ENCODE assay signal across 8 cellular contexts in the genomic region with DNA sequence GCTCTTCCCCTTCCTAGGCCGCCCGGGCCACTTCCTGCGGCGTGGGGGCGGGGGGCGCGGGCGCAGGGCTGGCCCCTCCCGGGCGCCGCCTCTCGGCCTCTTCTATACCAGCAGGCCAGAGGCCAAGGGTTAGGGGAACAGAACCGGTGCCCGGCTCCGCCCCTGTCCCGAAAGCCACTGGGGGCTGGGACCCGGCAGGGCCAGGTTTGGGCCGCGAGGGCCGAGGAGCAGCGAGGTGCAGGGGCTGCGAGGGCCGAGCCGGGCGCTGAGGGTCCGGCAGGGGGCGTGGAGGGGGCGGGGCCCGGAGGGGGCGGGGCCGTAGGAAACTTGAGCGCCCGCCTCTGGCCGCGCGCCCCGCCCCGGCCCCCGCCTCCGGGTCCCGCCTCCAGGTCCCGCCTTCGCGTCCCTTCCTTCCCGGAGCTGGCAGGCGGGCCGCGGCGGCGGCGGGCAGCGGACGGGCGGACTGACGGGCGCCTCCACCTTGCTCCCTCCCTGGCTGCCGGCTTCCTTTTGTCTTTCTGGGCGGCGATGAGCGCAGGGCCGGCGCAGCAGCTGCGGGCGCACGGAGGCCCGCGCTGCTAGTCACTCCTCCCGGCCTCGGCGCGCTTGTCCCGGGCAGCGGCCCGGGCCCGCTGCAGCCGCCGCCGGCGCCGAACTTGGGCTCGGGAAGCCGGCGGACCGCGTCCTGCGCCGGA. TPM values are rescaled to one million over a fixed set of nuclear protein-coding genes. Genes with fewer than 3 reads are reported as not detected.
DNase-seq lines count a peak whose midpoint lies in the region; ATAC-seq and TF ChIP-seq lines count a peak whose summit lies in the region.

HPCAL1 (plus strand) TSS at position 426 of the 695 bp plus-strand sequence. CDS start 116,854 bp downstream, outside the sequence.

- POLR2A ChIA-PET in A673 (lab: Charles Lee; ENCODE audit: low non-redundant PET), result no interaction called here

- H3K36me3 Mint-ChIP-seq in central memory CD8-positive, alpha-beta T cell (ENCODE audit: insufficient read depth), result peaks cover 2% of the 10 kb centered on the region

- no peak within 1 kb of the TSS for H3K27ac ChIP-seq in A673 (ENCODE audit: low read depth, low read length, poor library complexity, severe bottlenecking)

- no peaks in the 10 kb centered on the region for H3K27me3 Mint-ChIP-seq in central memory CD8-positive, alpha-beta T cell

- ATAC-seq in GM18517 (IDR thresholded peaks at IDR 0.05; ENCODE audit: unreplicated experiment), result peak; percentile 77
- peak; percentile 70 for ATAC-seq in HG03039 (IDR thresholded peaks at IDR 0.05; ENCODE audit: unreplicated experiment)
- ATAC-seq in central memory CD8-positive, alpha-beta T cell (replicated peaks; ENCODE audit: extremely low read depth, poor library complexity, severe bottlenecking), result peak; percentile 70

- no peaks in the 10 kb centered on the region for H3K27me3 ChIP-seq in A673 (replicated peaks; ENCODE audit: insufficient read depth, low read depth, low read length, poor library complexity)

- BruUV-seq in A673 (replicated peaks; lab: Mats Ljungman, UMichigan), result no TSS peak

- peak; percentile 45; the same call in 1 of the 2 replicates for TF ChIP-seq CTCF in A673 (conservative IDR thresholded peaks at IDR 0.05; ENCODE audit: low read depth, low read length)

- DNase-seq in A673 (ENCODE audit: low spot score), result peak; percentile 82
- peak; percentile 95 for DNase-seq in NCI-H2196 (lab: John Stamatoyannopoulos, UW; ENCODE audit: unreplicated experiment)
- DNase-seq in activated CD4-positive, CD25-positive, alpha-beta regulatory T cell (lab: John Stamatoyannopoulos, UW), result peak; percentile 66 to 77 (median 73)
- peak; percentile 73 to 76 for DNase-seq in central memory CD8-positive, alpha-beta T cell (ENCODE audit: low spot score in 2 of 2)
- peak; percentile 98 for DNase-seq in islet precursor cell
- DNase-seq in stimulated activated CD4-positive, alpha-beta T cell treated with anti-CD3 and anti-CD28 coated beads, Interleukin-15, amount 100 ng/mL, for 1 hour (ENCODE audit: low read depth in 1 of 2, low spot score in 1 of 2), result peak; percentile 68 to 73

- no peaks in the 10 kb centered on the region for H3K9me3 Mint-ChIP-seq in central memory CD8-positive, alpha-beta T cell

- H3K4me1 ChIP-seq in A673 (ENCODE audit: insufficient read depth, low read length, poor library complexity, severe bottlenecking), result peaks cover 14% of the 10 kb centered on the region

- CTCF ChIA-PET in A673 (lab: Charles Lee), result interaction anchor here (1.1 kb wide), 1 partner anchor 106 kb away, joined by 4 read pairs; no protein-coding TSS in a partner anchor

- H3K4me3 Mint-ChIP-seq in central memory CD8-positive, alpha-beta T cell, result peak within 1 kb of the TSS; percentile 94

- H3K36me3 ChIP-seq in A673 (ENCODE audit: insufficient read depth, low read length, poor library complexity, severe bottlenecking), result no peaks in the 10 kb centered on the region

- peak within 1 kb of the TSS; percentile 67 for H3K4me3 ChIP-seq in A673 (ENCODE audit: low read depth, low read length, poor library complexity, severe bottlenecking)

- intact Hi-C loops in A673 (cut with micrococcal nuclease; ENCODE audit: unreplicated experiment), result no loop called here

- peak within 1 kb of the TSS; percentile 16 for H3K27ac Mint-ChIP-seq in central memory CD8-positive, alpha-beta T cell (ENCODE audit: low read depth)

- no peaks in the 10 kb centered on the region for H3K9me3 ChIP-seq in A673 (ENCODE audit: low read depth, low read length, poor library complexity, severe bottlenecking)

- H3K4me1 Mint-ChIP-seq in central memory CD8-positive, alpha-beta T cell, result peaks cover 53% of the 10 kb centered on the region

RNA-seq across cellular contexts. Expression of gene HPCAL1, which starts in this region (rescaled TPM):
- 9.7 and 10.6 TPM in 2 replicates for total RNA-seq in A673 (2021)
